In genomic region chr3:42581400-42581708, GRCh38 we compare ENCODE assay signal across 9 cellular contexts. TPM values are rescaled to one million over a fixed set of nuclear protein-coding genes. Genes with fewer than 3 reads are reported as not detected.
A peak's percentile ranks its signal among the peaks of the same experiment; 100 is the strongest.
DNase-seq lines count a peak whose midpoint lies in the region; ATAC-seq, FAIRE-seq and TF ChIP-seq lines count a peak whose summit lies in the region.
"Had no signal": no experiment of that assay in that cellular context is flagged by ENCODE, and none has a peak within 500 bp of the region (broad histone marks: within the 10 kb centered on the region; RNA-seq: fewer than 3 reads in every experiment).

No MANE protein-coding gene starts in this region.

- H3K36me3 ChIP-seq in left ventricle myocardium inferior (no peaks in the 10 kb centered on the region), GM12878 (ENCODE audit: control insufficient read depth in 2 of 2, insufficient read depth in 2 of 2, low read length in 1 of 2) (no peaks in the 10 kb centered on the region; a peak in 1 of 4 replicates), aorta (ENCODE audit: control insufficient read depth in 1 of 2, insufficient read depth in 2 of 2, low read length in 1 of 2) (no peaks in the 10 kb centered on the region)

- no peak for FAIRE-seq in GM12878 (lab: Jason Lieb, UNC)
- FAIRE-seq: endometrium had no signal

- H3K4me1 ChIP-seq in left ventricle myocardium inferior (peaks cover 32% of the 10 kb centered on the region), GM12878 (ENCODE audit: control insufficient read depth, insufficient read depth, low read length) (peaks cover 7% of the 10 kb centered on the region), aorta (ENCODE audit: control insufficient read depth in 1 of 2, insufficient read depth in 2 of 2, low read length in 2 of 2) (peaks cover 0 to 2% of the 10 kb centered on the region in 2 donors)

- H3K27ac ChIP-seq in left ventricle myocardium inferior (replicated peaks), result peak overlapping the region; percentile 91
- peak overlapping the region; percentile 75 for H3K27ac ChIP-seq in GM12878 (ENCODE audit: control insufficient read depth, insufficient read depth)
- peak overlapping the region; percentile 19 to 77 for H3K27ac ChIP-seq in aorta (ENCODE audit: low read depth in 1 of 2, low read length in 2 of 2)

- no peak for TF ChIP-seq CTCF in left ventricle myocardium inferior (IDR thresholded peaks at IDR 0.05; ENCODE audit: borderline replicate concordance)
- TF ChIP-seq CTCF in GM12878 (IDR thresholded peaks at IDR 0.05 in 2 of 3, conservative IDR thresholded peaks at IDR 0.05 in 1 of 3; ENCODE audit: control insufficient read depth in 2 of 3, extremely low read depth in 1 of 3, insufficient read depth in 1 of 3, low read depth in 3 of 3, low read length in 3 of 3), result no peak

- H2AFZ ChIP-seq in GM12878 (ENCODE audit: control insufficient read depth, low read depth, low read length), result peak overlapping the region; percentile 96

- H3K79me2 ChIP-seq in GM12878 (ENCODE audit: control insufficient read depth, insufficient read depth, low read length), result peaks cover 26% of the 10 kb centered on the region

- H4K20me1 ChIP-seq in GM12878 (ENCODE audit: control insufficient read depth, insufficient read depth), result no peaks in the 10 kb centered on the region

- H3K9ac ChIP-seq in GM12878 (ENCODE audit: control insufficient read depth, insufficient read depth, low read length), result peak overlapping the region; percentile 97

- intact Hi-C loops in left ventricle myocardium inferior (cut with micrococcal nuclease) (loop anchor here (10.0 kb wide), 1 partner anchor 173 kb away; no protein-coding TSS in a partner anchor), cardiac septum (cut with DNase I) (loop anchor here (5.0 kb wide), 1 partner anchor 166 kb away; no protein-coding TSS in a partner anchor), GM12878 (cut with micrococcal nuclease; ENCODE audit: unreplicated experiment) (no loop called here), aorta (cut with DNase I) (loop anchor here in 1 of 2 donors (10.0 kb wide), 1 partner anchor 163 kb away; no protein-coding TSS in a partner anchor)

- SMC1A ChIA-PET in GM12878 (lab: Charles Lee; ENCODE audit: uncharacterized antibody, unreplicated experiment), result interaction anchor here (1.0 to 3.4 kb wide), 10 partner anchors 9 to 308 kb away, joined by 3 to 34 read pairs (median 8); partner anchors contain the start of genes NKTR and SS18L2

- H3K4me1 Mint-ChIP-seq in memory B cell, result peaks cover 24% of the 10 kb centered on the region

- peaks cover 8% of the 10 kb centered on the region for H3K36me3 Mint-ChIP-seq in memory B cell

- peaks cover 4% of the 10 kb centered on the region for H3K9me3 Mint-ChIP-seq in memory B cell

- RAD21 ChIA-PET in GM12878 (lab: Charles Lee; ENCODE audit: unreplicated experiment), result interaction anchor here (1.1 to 3.1 kb wide), 6 partner anchors 9 to 163 kb away, joined by 3 to 16 read pairs (median 9); partner anchors contain the start of genes NKTR and SS18L2

- no peaks in the 10 kb centered on the region for H3K27me3 ChIP-seq in left ventricle myocardium inferior (ENCODE audit: low read depth)
- no peaks in the 10 kb centered on the region for H3K27me3 ChIP-seq in GM12878 (replicated peaks in 1 of 2; ENCODE audit: control insufficient read depth in 2 of 2, insufficient read depth in 2 of 2, low read length in 1 of 2)
- H3K27me3 ChIP-seq in aorta (ENCODE audit: control insufficient read depth in 1 of 2, insufficient read depth in 2 of 2, low read length in 1 of 2), result no peaks in the 10 kb centered on the region

- H3K27ac Mint-ChIP-seq in memory B cell, result peak overlapping the region; percentile 98

- no peaks in the 10 kb centered on the region for H3K27me3 Mint-ChIP-seq in memory B cell

- POLR2A ChIA-PET in GM12878 (lab: Charles Lee), result interaction anchor here (1.8 to 3.9 kb wide), 4 partner anchors 10 to 21 kb away, joined by 4 to 33 read pairs (median 18); partner anchors contain the start of genes NKTR and SS18L2

- H3K4me3 ChIP-seq in left ventricle myocardium inferior (peak overlapping the region; percentile 89), GM12878 (peak overlapping the region; percentile 94), aorta (ENCODE audit: low read length in 2 of 2) (peak overlapping the region; percentile 43 to 68)

- 2% methylated on average over 10 of the region's 11 CpGs for WGBS in GM12878 (ENCODE audit: insufficient coverage, insufficient replicate concordance, low lambda C conversion rate, missing lambda C conversion rate)
- WGBS in aorta, 2 donors, result 0% methylated on average over 11 of the region's 11 CpGs

- H3K9me3 ChIP-seq in left ventricle myocardium inferior (replicated peaks) (no peaks in the 10 kb centered on the region), GM12878 (replicated peaks; ENCODE audit: control insufficient read depth, insufficient read depth, low read length) (no peaks in the 10 kb centered on the region; the same call in 1 of the 3 replicates), aorta (ENCODE audit: control insufficient read depth, low read length) (no peaks in the 10 kb centered on the region)

- peak overlapping the region; percentile 91 for H3K4me3 Mint-ChIP-seq in memory B cell

- TF ChIP-seq EP300 in GM12878 (IDR thresholded peaks at IDR 0.05; ENCODE audit: borderline replicate concordance in 1 of 2, control insufficient read depth in 1 of 2, low read depth in 2 of 2, low read length in 2 of 2), result no peak

- no TSS peak for BruUV-seq in GM12878 (replicated peaks; lab: Mats Ljungman, UMichigan)

- H3K4me2 ChIP-seq in GM12878 (ENCODE audit: control insufficient read depth, insufficient read depth), result peak overlapping the region; percentile 73; the same call in 1 of the 2 replicates

- TF ChIP-seq RAD21 in GM12878 (IDR thresholded peaks at IDR 0.05; ENCODE audit: insufficient read depth, low read depth, low read length), result no peak

- in situ Hi-C loops in GM12878 (cut with MboI), result no loop called here

- DNase-seq in left ventricle myocardium inferior (no peak), cardiac septum (ENCODE audit: low spot score) (no peak), GM12878 (ENCODE audit: low read depth, low spot score) (no peak), memory B cell (ENCODE audit: low spot score in 2 of 2) (no peak), aorta (no peak), activated gamma-delta T cell treated with Interleukin-2 at 50 U/mL for 16 hours (no peak), cerebellar nuclear complex (lab: John Stamatoyannopoulos, UW) (no peak)

- ATAC-seq in GM12878, result no peak
- no peak for ATAC-seq in memory B cell (ENCODE audit: low read depth)
- no peak for ATAC-seq in aorta (ENCODE audit: low FRiP score)
- no peak for ATAC-seq in GM18868 (IDR thresholded peaks at IDR 0.05; ENCODE audit: unreplicated experiment)

- no peak for TF ChIP-seq POLR2A in GM12878 (IDR thresholded peaks at IDR 0.05; ENCODE audit: low read depth, low read length)

- CTCF ChIA-PET in GM12878 (lab: Yijun Ruan, JAX), result interaction anchor here (0.8 to 4.2 kb wide), 15 partner anchors 9 to 308 kb away, joined by 3 to 38 read pairs (median 3); partner anchors contain the start of genes NKTR and SS18L2

RNA-seq across cellular contexts. Expression of gene SEC22C, which starts 0.4 kb away (rescaled TPM):
- 23.0 TPM for total RNA-seq in left ventricle myocardium inferior
- total RNA-seq in cardiac septum, result 31.5 TPM
- 49.4 and 57.2 TPM in 2 replicates for total RNA-seq in GM12878 (2013; cell fraction: nucleolus; rRNA removed)
- 45.0 and 56.6 TPM in 2 replicates for total RNA-seq in GM12878 (2014; rRNA removed)
- total RNA-seq in GM12878 (2014; rRNA removed; fragmentation: Illumina TruSeq; extraction: Trizol), result 41.0 and 44.9 TPM in 2 replicates
- total RNA-seq in GM12878 (2021), result 35.8 and 36.2 TPM in 2 replicates
- polyA plus RNA-seq in GM12878 (2011; ENCODE audit: low read depth), result 18.2 TPM
- 29.6 and 31.1 TPM in 2 replicates for polyA plus RNA-seq in GM12878 (2011; rRNA removed)
- polyA plus RNA-seq in GM12878 (2011; cell fraction: cytosol; rRNA removed), result 25.3 and 26.2 TPM in 2 replicates
- 17.2 and 19.9 TPM in 2 replicates for polyA plus RNA-seq in GM12878 (2011; cell fraction: nucleus; rRNA removed)
- polyA plus RNA-seq in GM12878 (2012), result 19.5 and 21.3 TPM in 2 replicates
- 39.5 and 47.5 TPM in 2 replicates for polyA plus RNA-seq in GM12878 (2014; fragmentation: Illumina TruSeq; extraction: Trizol)
- polyA plus RNA-seq in GM12878 (2014; fragmentation: Nextera tagmentation; extraction: Ambion mirVana), result 10 to 100 TPM; 15.6 to 19.3 TPM
- polyA plus RNA-seq in GM12878 (2014; rRNA removed), result 38.6 and 44.4 TPM in 2 replicates
- polyA plus RNA-seq in GM12878 (2016; fragmentation: Nextera tagmentation; extraction: Ambion mirVana), result 10 to 100 TPM; 46.0 to 47.0 TPM
- 21.8 and 21.9 TPM in 2 replicates for polyA minus RNA-seq in GM12878 (2011; rRNA and poly(A)+ RNA removed)
- polyA minus RNA-seq in GM12878 (2011; cell fraction: cytosol; rRNA and poly(A)+ RNA removed), result 6.8 and 10.2 TPM in 2 replicates
- 4.8 and 8.6 TPM in 2 replicates for polyA minus RNA-seq in GM12878 (2011; cell fraction: nucleus; rRNA and poly(A)+ RNA removed)
- 10 to 100 TPM; 43.6 to 46.6 TPM for total RNA-seq in aorta
- 10 to 100 TPM; 54.5 to 58.6 TPM for polyA plus RNA-seq in aorta

RNA-seq across cellular contexts. Expression of gene SS18L2, which starts 9.3 kb away (rescaled TPM):
- total RNA-seq in left ventricle myocardium inferior (12.2 TPM), cardiac septum (9.6 TPM), GM12878 (2014; rRNA removed) (80.4 and 82.2 TPM in 2 replicates), GM12878 (2014; rRNA removed; fragmentation: Illumina TruSeq; extraction: Trizol) (58.5 and 65.2 TPM in 2 replicates), GM12878 (2021) (60.6 and 61.0 TPM in 2 replicates), aorta (10 to 100 TPM; 17.5 to 18.5 TPM)
- total RNA-seq in GM12878 (2013; cell fraction: nucleolus; rRNA removed), result 10.6 and 11.8 TPM in 2 replicates
- polyA plus RNA-seq in GM12878 (2011; ENCODE audit: low read depth), result 118 TPM
- polyA plus RNA-seq in GM12878 (2011; rRNA removed) (137 and 199 TPM in 2 replicates), GM12878 (2014; fragmentation: Illumina TruSeq; extraction: Trizol) (80.7 and 96.7 TPM in 2 replicates), GM12878 (2014; fragmentation: Nextera tagmentation; extraction: Ambion mirVana) (100 to 1,000 TPM; 293 to 375 TPM), GM12878 (2014; rRNA removed) (85.4 and 97.5 TPM in 2 replicates), GM12878 (2016; fragmentation: Nextera tagmentation; extraction: Ambion mirVana) (100 to 1,000 TPM; 181 to 193 TPM), aorta (10 to 100 TPM; 21.4 to 47.8 TPM)
- polyA plus RNA-seq in GM12878 (2011; cell fraction: cytosol; rRNA removed), result 56.8 and 60.7 TPM in 2 replicates
- 35.1 and 38.9 TPM in 2 replicates for polyA plus RNA-seq in GM12878 (2011; cell fraction: nucleus; rRNA removed)
- polyA plus RNA-seq in GM12878 (2012), result 77.2 and 92.3 TPM in 2 replicates
- polyA minus RNA-seq in GM12878 (2011; rRNA and poly(A)+ RNA removed), result 23.4 and 38.6 TPM in 2 replicates
- 10.7 and 22.6 TPM in 2 replicates for polyA minus RNA-seq in GM12878 (2011; cell fraction: cytosol; rRNA and poly(A)+ RNA removed)
- 16.4 and 19.8 TPM in 2 replicates for polyA minus RNA-seq in GM12878 (2011; cell fraction: nucleus; rRNA and poly(A)+ RNA removed)

RNA-seq across cellular contexts. Expression of gene NKTR, which starts 19.1 kb away (rescaled TPM):
- total RNA-seq in left ventricle myocardium inferior (20.0 TPM), cardiac septum (35.1 TPM), GM12878 (2014; rRNA removed) (59.6 and 72.6 TPM in 2 replicates), GM12878 (2014; rRNA removed; fragmentation: Illumina TruSeq; extraction: Trizol) (77.5 and 84.0 TPM in 2 replicates), GM12878 (2021) (45.0 and 51.1 TPM in 2 replicates), aorta (100 to 1,000 TPM in 1 of 2 donors, 10 to 100 TPM in 1; 98.5 to 163 TPM)
- total RNA-seq in GM12878 (2013; cell fraction: nucleolus; rRNA removed), result 778 and 789 TPM in 2 replicates
- polyA plus RNA-seq in GM12878 (2011; ENCODE audit: low read depth), result 36.3 TPM
- polyA plus RNA-seq in GM12878 (2011; rRNA removed) (87.0 and 148 TPM in 2 replicates), GM12878 (2014; fragmentation: Illumina TruSeq; extraction: Trizol) (91.9 and 128 TPM in 2 replicates), GM12878 (2014; fragmentation: Nextera tagmentation; extraction: Ambion mirVana) (10 to 100 TPM; 15.3 to 27.8 TPM), GM12878 (2014; rRNA removed) (62.6 and 73.7 TPM in 2 replicates), GM12878 (2016; fragmentation: Nextera tagmentation; extraction: Ambion mirVana) (10 to 100 TPM; 40.0 to 46.0 TPM), aorta (10 to 100 TPM in 1 of 2 donors, 1 to 10 TPM in 1; 6.1 to 57.7 TPM)
- 19.4 and 23.0 TPM in 2 replicates for polyA plus RNA-seq in GM12878 (2011; cell fraction: cytosol; rRNA removed)
- polyA plus RNA-seq in GM12878 (2011; cell fraction: nucleus; rRNA removed), result 209 and 223 TPM in 2 replicates
- polyA plus RNA-seq in GM12878 (2012), result 50.3 and 54.0 TPM in 2 replicates
- 49.7 and 59.7 TPM in 2 replicates for polyA minus RNA-seq in GM12878 (2011; rRNA and poly(A)+ RNA removed)
- polyA minus RNA-seq in GM12878 (2011; cell fraction: cytosol; rRNA and poly(A)+ RNA removed), result 14.8 and 23.2 TPM in 2 replicates
- polyA minus RNA-seq in GM12878 (2011; cell fraction: nucleus; rRNA and poly(A)+ RNA removed), result 129 and 184 TPM in 2 replicates
